ENCODE assay signal across 1 cellular context in genomic region chr1:201551877-201552731, GRCh38.
TF ChIP-seq lines count a peak whose summit lies in the region.

No MANE protein-coding gene starts in this region.

TF ChIP-seq in K562, 482 proteins besides CTCF, POLR2A, EP300 and RAD21 (continued from another document and continues in another):
- peak; percentile 69; the same call in 1 of the 2 replicates for TF ChIP-seq ZNF592 (IDR thresholded peaks at IDR 0.05)
- 0 out of 2 replicates have a peak, but pooled peaks have one; percentile 20 for TF ChIP-seq ZNF212 (CRISPR knock-in tag; IDR thresholded peaks at IDR 0.05)
- TF ChIP-seq, protein P1, sequence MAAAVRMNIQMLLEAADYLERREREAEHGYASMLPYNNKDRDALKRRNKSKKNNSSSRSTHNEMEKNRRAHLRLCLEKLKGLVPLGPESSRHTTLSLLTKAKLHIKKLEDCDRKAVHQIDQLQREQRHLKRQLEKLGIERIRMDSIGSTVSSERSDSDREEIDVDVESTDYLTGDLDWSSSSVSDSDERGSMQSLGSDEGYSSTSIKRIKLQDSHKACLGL (CRISPR knock-in tag; IDR thresholded peaks at IDR 0.05; ENCODE audit: borderline replicate concordance, poor library complexity, severe bottlenecking): no peak
- peak; percentile 54 to 72; a peak in 3 of 4 replicates for TF ChIP-seq MAZ (CRISPR knock-in tag; conservative IDR thresholded peaks at IDR 0.05 in 1 of 2, IDR thresholded peaks at IDR 0.05 in 1 of 2)
- TF ChIP-seq ZNF175 (CRISPR knock-in tag; IDR thresholded peaks at IDR 0.05; ENCODE audit: low read depth): peak; percentile 98
- no peak for TF ChIP-seq ZNF263 (CRISPR knock-in tag; IDR thresholded peaks at IDR 0.05; ENCODE audit: borderline replicate concordance)
- TF ChIP-seq ZBTB7A (IDR thresholded peaks at IDR 0.05; ENCODE audit: borderline replicate concordance, control insufficient read depth, low read depth, low read length): peak; percentile 38; the same call in 1 of the 2 replicates
- TF ChIP-seq, protein P2, sequence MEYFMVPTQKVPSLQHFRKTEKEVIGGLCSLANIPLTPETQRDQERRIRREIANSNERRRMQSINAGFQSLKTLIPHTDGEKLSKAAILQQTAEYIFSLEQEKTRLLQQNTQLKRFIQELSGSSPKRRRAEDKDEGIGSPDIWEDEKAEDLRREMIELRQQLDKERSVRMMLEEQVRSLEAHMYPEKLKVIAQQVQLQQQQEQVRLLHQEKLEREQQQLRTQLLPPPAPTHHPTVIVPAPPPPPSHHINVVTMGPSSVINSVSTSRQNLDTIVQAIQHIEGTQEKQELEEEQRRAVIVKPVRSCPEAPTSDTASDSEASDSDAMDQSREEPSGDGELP (CRISPR knock-in tag; IDR thresholded peaks at IDR 0.05; ENCODE audit: borderline replicate concordance): 0 out of 2 replicates have a peak, but pooled peaks have one; percentile 19
- 0 out of 2 replicates have a peak, but pooled peaks have one; percentile 54 for TF ChIP-seq FOXP4 (CRISPR knock-in tag; IDR thresholded peaks at IDR 0.05; ENCODE audit: borderline replicate concordance)
- no peak for TF ChIP-seq SNIP1 (IDR thresholded peaks at IDR 0.05; ENCODE audit: low read depth)
- TF ChIP-seq SMARCE1 (IDR thresholded peaks at IDR 0.05): peak; percentile 90; the same call in 1 of the 2 replicates
- 0 out of 2 replicates have a peak, but pooled peaks have one; percentile 56 for TF ChIP-seq ZNF24 (IDR thresholded peaks at IDR 0.05)
- peak; percentile 82 for TF ChIP-seq SMARCA5 (IDR thresholded peaks at IDR 0.05)
- TF ChIP-seq FOS (IDR thresholded peaks at IDR 0.05; ENCODE audit: extremely low read depth, insufficient read length): peak; percentile 37
- TF ChIP-seq STAT5B (CRISPR knock-in tag; IDR thresholded peaks at IDR 0.05): no peak
- peak; percentile 72 for TF ChIP-seq PRDM10 (IDR thresholded peaks at IDR 0.05; ENCODE audit: partially characterized antibody)
- TF ChIP-seq NFIC (IDR thresholded peaks at IDR 0.05): peak; percentile 31; the same call in 1 of the 2 replicates
- TF ChIP-seq ZNF639 (CRISPR knock-in tag; conservative IDR thresholded peaks at IDR 0.05 in 1 of 2, IDR thresholded peaks at IDR 0.05 in 1 of 2): peak in 1 of 2 experiments; percentile 62; a peak in 1 of 4 replicates
- TF ChIP-seq, protein P3, sequence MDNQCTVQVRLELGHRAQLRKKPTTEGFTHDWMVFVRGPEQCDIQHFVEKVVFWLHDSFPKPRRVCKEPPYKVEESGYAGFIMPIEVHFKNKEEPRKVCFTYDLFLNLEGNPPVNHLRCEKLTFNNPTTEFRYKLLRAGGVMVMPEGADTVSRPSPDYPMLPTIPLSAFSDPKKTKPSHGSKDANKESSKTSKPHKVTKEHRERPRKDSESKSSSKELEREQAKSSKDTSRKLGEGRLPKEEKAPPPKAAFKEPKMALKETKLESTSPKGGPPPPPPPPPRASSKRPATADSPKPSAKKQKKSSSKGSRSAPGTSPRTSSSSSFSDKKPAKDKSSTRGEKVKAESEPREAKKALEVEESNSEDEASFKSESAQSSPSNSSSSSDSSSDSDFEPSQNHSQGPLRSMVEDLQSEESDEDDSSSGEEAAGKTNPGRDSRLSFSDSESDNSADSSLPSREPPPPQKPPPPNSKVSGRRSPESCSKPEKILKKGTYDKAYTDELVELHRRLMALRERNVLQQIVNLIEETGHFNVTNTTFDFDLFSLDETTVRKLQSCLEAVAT (IDR thresholded peaks at IDR 0.05): peak in 1 of 2 experiments; percentile 53; a peak in 1 of 4 replicates
- peak; percentile 88 for TF ChIP-seq GABPB1 (CRISPR knock-in tag; IDR thresholded peaks at IDR 0.05)
- TF ChIP-seq EGR1 (conservative IDR thresholded peaks at IDR 0.05): peak; percentile 44; the same call in 1 of the 2 replicates
- TF ChIP-seq NFXL1 (CRISPR knock-in tag; IDR thresholded peaks at IDR 0.05): no peak
- TF ChIP-seq ETV5 (CRISPR knock-in tag; IDR thresholded peaks at IDR 0.05; ENCODE audit: low read depth): peak; percentile 84
- peak; percentile 23; the same call in 1 of the 2 replicates for TF ChIP-seq EHMT2 (IDR thresholded peaks at IDR 0.05)
- no peak for TF ChIP-seq DNMT1 (IDR thresholded peaks at IDR 0.05)
- TF ChIP-seq CEBPG (CRISPR knock-in tag; IDR thresholded peaks at IDR 0.05): peak; percentile 85
- TF ChIP-seq CEBPG (tag; conservative IDR thresholded peaks at IDR 0.05 in 1 of 2, IDR thresholded peaks at IDR 0.05 in 1 of 2): peak in 1 of 2 experiments; percentile 87; a peak in 2 of 4 replicates
- TF ChIP-seq ELF4 (CRISPR knock-in tag; IDR thresholded peaks at IDR 0.05): 0 out of 2 replicates have a peak, but pooled peaks have one; percentile 21
- peak; percentile 42; the same call in 1 of the 2 replicates for TF ChIP-seq NBN (IDR thresholded peaks at IDR 0.05; ENCODE audit: low read depth)
- no peak for TF ChIP-seq PTTG1 (tag; IDR thresholded peaks at IDR 0.05; ENCODE audit: low read depth)
- no peak for TF ChIP-seq KAT8 (IDR thresholded peaks at IDR 0.05; ENCODE audit: low read depth)
- no peak for TF ChIP-seq ELF1 (tag; IDR thresholded peaks at IDR 0.05)
- TF ChIP-seq HOXB6 (CRISPR knock-in tag; IDR thresholded peaks at IDR 0.05; ENCODE audit: borderline replicate concordance): no peak
- TF ChIP-seq, protein P4, sequence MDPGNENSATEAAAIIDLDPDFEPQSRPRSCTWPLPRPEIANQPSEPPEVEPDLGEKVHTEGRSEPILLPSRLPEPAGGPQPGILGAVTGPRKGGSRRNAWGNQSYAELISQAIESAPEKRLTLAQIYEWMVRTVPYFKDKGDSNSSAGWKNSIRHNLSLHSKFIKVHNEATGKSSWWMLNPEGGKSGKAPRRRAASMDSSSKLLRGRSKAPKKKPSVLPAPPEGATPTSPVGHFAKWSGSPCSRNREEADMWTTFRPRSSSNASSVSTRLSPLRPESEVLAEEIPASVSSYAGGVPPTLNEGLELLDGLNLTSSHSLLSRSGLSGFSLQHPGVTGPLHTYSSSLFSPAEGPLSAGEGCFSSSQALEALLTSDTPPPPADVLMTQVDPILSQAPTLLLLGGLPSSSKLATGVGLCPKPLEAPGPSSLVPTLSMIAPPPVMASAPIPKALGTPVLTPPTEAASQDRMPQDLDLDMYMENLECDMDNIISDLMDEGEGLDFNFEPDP (CRISPR knock-in tag; IDR thresholded peaks at IDR 0.05): peak; percentile 14; the same call in 1 of the 2 replicates
- TF ChIP-seq HINFP (tag; conservative IDR thresholded peaks at IDR 0.05; ENCODE audit: low read depth): no peak
- no peak for TF ChIP-seq PHF20 (IDR thresholded peaks at IDR 0.05; ENCODE audit: partially characterized antibody)
- TF ChIP-seq MAFF (IDR thresholded peaks at IDR 0.05; ENCODE audit: low read length): peak; percentile 42; the same call in 1 of the 2 replicates
- peak; percentile 71 for TF ChIP-seq GABPA (tag; conservative IDR thresholded peaks at IDR 0.05; ENCODE audit: low read depth)
- peak; percentile 67; the same call in 1 of the 2 replicates for TF ChIP-seq RHOXF2B (CRISPR knock-in tag; conservative IDR thresholded peaks at IDR 0.05)
- no peak for TF ChIP-seq ZNF408 (CRISPR knock-in tag; IDR thresholded peaks at IDR 0.05; ENCODE audit: low read depth)
- peak; percentile 46 to 69; a peak in 3 of 4 replicates for TF ChIP-seq TRIM24 (IDR thresholded peaks at IDR 0.05)
- no peak for TF ChIP-seq MYC (IDR thresholded peaks at IDR 0.05; ENCODE audit: low read depth, low read length)
- 0 out of 2 replicates have a peak, but pooled peaks have one; percentile 20 for TF ChIP-seq MYC (CRISPR knock-in tag; IDR thresholded peaks at IDR 0.05; ENCODE audit: borderline replicate concordance, low read depth)
- no peak; the same call in 1 of the 2 replicates for TF ChIP-seq ETV1 (tag; conservative IDR thresholded peaks at IDR 0.05; ENCODE audit: low read depth)
